Comparison of ENCODE assay signal across 8 cellular contexts in the genomic region with DNA sequence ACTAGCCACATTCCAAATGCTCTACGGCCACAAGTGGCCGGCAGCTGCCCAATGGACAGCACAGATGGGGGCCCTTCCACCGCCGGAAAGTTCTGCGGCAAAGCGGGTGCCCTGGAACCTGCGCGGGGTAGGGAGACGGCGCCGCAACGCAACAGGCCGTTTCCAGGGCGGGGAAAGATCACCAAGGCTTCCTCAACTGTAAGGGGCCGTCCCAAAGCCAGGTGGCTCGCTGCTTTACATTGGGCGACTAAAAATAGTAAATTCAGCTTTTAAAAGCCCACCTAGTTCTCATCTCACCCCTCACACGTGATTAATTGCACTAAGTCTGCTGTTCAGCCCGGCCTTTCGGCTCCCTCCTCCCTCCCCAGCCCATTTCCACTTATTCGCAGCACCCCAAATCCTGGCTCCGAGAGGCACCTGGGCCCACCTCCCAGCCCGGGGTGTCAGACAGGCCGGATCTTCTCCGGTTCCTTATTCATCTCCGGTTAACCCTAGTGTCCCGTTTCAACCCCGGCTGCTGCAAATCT. TPM values are rescaled to one million over a fixed set of nuclear protein-coding genes. Genes with fewer than 3 reads are reported as not detected.
DNase-seq lines count a peak whose midpoint lies in the region; ATAC-seq, FAIRE-seq and TF ChIP-seq lines count a peak whose summit lies in the region.

No MANE protein-coding gene starts in this region.

- H3K4me2 ChIP-seq in hepatocyte, result peak overlapping the region; percentile 86

- H3K4me1 ChIP-seq in adrenal gland (replicated peaks in 1 of 2), result peaks cover 14 to 20% of the 10 kb centered on the region in 2 donors
- H3K4me1 ChIP-seq in hepatocyte (ENCODE audit: insufficient read depth), result peaks cover 13% of the 10 kb centered on the region
- no peaks in the 10 kb centered on the region for H3K4me1 ChIP-seq in small intestine (ENCODE audit: control insufficient read depth in 2 of 2, insufficient read depth in 1 of 2, low read depth in 1 of 2, low read length in 1 of 2)

- WGBS in adrenal gland, 4 donors, result 0% methylated on average over 26 to 28 of the region's 28 CpGs
- WGBS in hepatocyte (ENCODE audit: low lambda C conversion rate, missing lambda C conversion rate), result 2% methylated on average over 28 of the region's 28 CpGs
- 0% methylated on average over 28 of the region's 28 CpGs for WGBS in small intestine, 3 donors

- H3K4me3 ChIP-seq in adrenal gland, result peak overlapping the region; percentile 78 to 96 (median 90)
- H3K4me3 ChIP-seq in hepatocyte, result peak overlapping the region; percentile 83
- H3K4me3 ChIP-seq in small intestine (ENCODE audit: low read depth in 1 of 2, low read length in 2 of 2), result peak overlapping the region; percentile 71 to 90

- TF ChIP-seq POLR2A in adrenal gland (IDR thresholded peaks at IDR 0.05), result no peak

- TF ChIP-seq CTCF in adrenal gland (IDR thresholded peaks at IDR 0.05) (no peak), hepatocyte (IDR thresholded peaks at IDR 0.05; ENCODE audit: poor library complexity) (no peak)

- peaks cover 32% of the 10 kb centered on the region for H3K79me2 ChIP-seq in hepatocyte

- DNase-seq in EH (ENCODE audit: low read depth) (peak; percentile 44), RPMI7951 (ENCODE audit: low read depth) (peak; percentile 23), adrenal gland (peak in 5 of 7 donors; percentile 19 to 53 (median 34)), hepatocyte (ENCODE audit: low spot score) (peak; percentile 39), small intestine (peak; percentile 24), kidney glomerular epithelial cell (lab: John Stamatoyannopoulos, UW) (no peak)

- ATAC-seq in HG02759 (IDR thresholded peaks at IDR 0.05; ENCODE audit: unreplicated experiment) (peak; percentile 14), GM21367 (IDR thresholded peaks at IDR 0.05; ENCODE audit: unreplicated experiment) (no peak)

- no peaks in the 10 kb centered on the region for H3K9me3 ChIP-seq in adrenal gland (replicated peaks in 1 of 3)
- H3K9me3 ChIP-seq in hepatocyte (ENCODE audit: low read depth), result no peaks in the 10 kb centered on the region
- H3K9me3 ChIP-seq in small intestine (ENCODE audit: control insufficient read depth, low read depth), result no peaks in the 10 kb centered on the region

- H3K27me3 ChIP-seq in adrenal gland (no peaks in the 10 kb centered on the region), hepatocyte (no peaks in the 10 kb centered on the region), small intestine (ENCODE audit: control insufficient read depth in 2 of 2, insufficient read depth in 2 of 2, low read length in 2 of 2) (no peaks in the 10 kb centered on the region)

- H3K27ac ChIP-seq in adrenal gland (peak overlapping the region; percentile 8 to 93 (median 80)), hepatocyte (peak overlapping the region; percentile 96), small intestine (ENCODE audit: low read depth in 1 of 2, low read length in 1 of 2) (peak overlapping the region; percentile 56 to 92)

- no peaks in the 10 kb centered on the region for H3K9me2 ChIP-seq in hepatocyte (replicated peaks; ENCODE audit: insufficient read depth)

- peak overlapping the region; percentile 87 for H2AFZ ChIP-seq in hepatocyte

- no peaks in the 10 kb centered on the region for H4K20me1 ChIP-seq in hepatocyte (ENCODE audit: insufficient read depth, poor library complexity, severe bottlenecking)

- no peak for FAIRE-seq in small intestine (lab: Jason Lieb, UNC)

- H3K36me3 ChIP-seq in adrenal gland (replicated peaks in 1 of 2), result peaks cover 0 to 26% of the 10 kb centered on the region in 2 donors
- no peaks in the 10 kb centered on the region for H3K36me3 ChIP-seq in hepatocyte (replicated peaks; ENCODE audit: insufficient read depth, low read depth)
- H3K36me3 ChIP-seq in small intestine (ENCODE audit: control insufficient read depth in 2 of 2, insufficient read depth in 2 of 2, low read length in 2 of 2), result peaks cover 0 to 4% of the 10 kb centered on the region in 2 donors

- intact Hi-C loops in adrenal gland (cut with DNase I), result no loop called here

RNA-seq across cellular contexts. Expression of a gene that starts 0.6 kb away (rescaled TPM):
- 47.0 and 49.6 TPM in 2 replicates for total RNA-seq in RPMI7951 (2014; rRNA removed; shearing (Covaris generic))
- 10 to 100 TPM; 20.3 to 51.9 (median 34.5) TPM for total RNA-seq in adrenal gland
- polyA plus RNA-seq in adrenal gland, result 100 to 1,000 TPM in 1 of 3 donors, 10 to 100 TPM in 2; 48.9 to 101 (median 85.9) TPM
- 32.6 and 35.7 TPM in 2 replicates for total RNA-seq in hepatocyte
- 60.1 and 61.8 TPM in 2 replicates for polyA plus RNA-seq in hepatocyte
- polyA plus RNA-seq in small intestine, result 10 to 100 TPM; 29.5 to 42.3 (median 32.2) TPM

RNA-seq across cellular contexts. Expression of a gene that starts 26.2 kb away (rescaled TPM):
- total RNA-seq in RPMI7951 (2014; rRNA removed; shearing (Covaris generic)), result 0.96 TPM in 1 of 2 replicates, not detected in the other
- 1 to 10 TPM in 2 of 8 donors, under 1 TPM in 4, not detected in 2; 0.28 to 2.0 (median 0.78) TPM for total RNA-seq in adrenal gland
- 1 to 10 TPM in 2 of 3 donors, under 1 TPM in 1; 0.79 to 3.0 (median 2.3) TPM for polyA plus RNA-seq in adrenal gland
- total RNA-seq in hepatocyte, result 0.40 TPM in 1 of 2 replicates, not detected in the other
- polyA plus RNA-seq in hepatocyte, result 0.91 and 1.0 TPM in 2 replicates
- under 1 TPM in 1 of 3 donors, not detected in 2; 0.36 TPM for polyA plus RNA-seq in small intestine
